Comparison of ENCODE assay signal across 21 cellular contexts in the genomic region with DNA sequence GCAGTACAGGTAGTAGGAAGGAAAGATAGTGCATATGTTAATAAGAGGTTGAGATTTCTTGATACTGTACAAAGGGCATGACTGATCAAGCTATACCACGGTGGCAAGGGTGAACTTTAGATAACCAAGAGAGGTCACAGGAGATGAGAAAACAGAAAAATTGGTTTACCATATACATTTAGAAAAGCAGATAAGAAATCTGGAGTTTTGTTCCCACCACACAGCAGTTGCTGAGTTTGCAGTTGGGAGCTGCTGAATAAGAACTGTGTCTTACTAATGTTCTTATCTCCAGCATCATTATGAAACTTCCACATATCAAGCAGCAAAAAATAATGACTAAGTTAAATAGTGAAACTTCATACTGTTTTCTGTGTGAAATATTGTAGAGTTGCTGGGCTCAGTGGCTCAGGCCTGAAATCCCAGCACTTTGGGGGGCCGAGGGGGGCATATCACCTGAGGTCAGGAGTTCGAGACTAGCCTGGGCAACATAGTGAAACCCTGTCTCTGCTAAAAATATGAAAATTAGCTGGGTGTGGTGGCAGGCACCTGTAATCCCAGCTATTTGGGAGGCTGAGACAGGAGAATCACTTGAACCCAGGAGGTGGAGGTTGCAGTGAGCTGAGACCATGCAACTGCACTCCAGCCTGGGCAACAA. TPM values are rescaled to one million over a fixed set of nuclear protein-coding genes. Genes with fewer than 3 reads are reported as not detected.
DNase-seq lines count a peak whose midpoint lies in the region; ATAC-seq and TF ChIP-seq lines count a peak whose summit lies in the region.
"Had no signal": no experiment of that assay in that cellular context is flagged by ENCODE, and none has a peak within 500 bp of the region (broad histone marks: within the 10 kb centered on the region; RNA-seq: fewer than 3 reads in every experiment).

No MANE protein-coding gene starts in this region.

- peaks cover 2% of the 10 kb centered on the region for H3K36me3 Mint-ChIP-seq in activated CD8-positive, alpha-beta T cell treated with anti-CD3 and anti-CD28 coated beads for 36 hours (ENCODE audit: low read depth)
- no peaks in the 10 kb centered on the region for H3K36me3 Mint-ChIP-seq in activated CD8-positive, alpha-beta T cell treated with anti-CD3 and anti-CD28 coated beads, Interleukin-2, amount 10 ng/mL, durations not matched to agents 7 days and 5 days (ENCODE audit: low read depth)
- H3K36me3 Mint-ChIP-seq: CD14-positive monocyte; stimulated activated memory B cell treated with anti-CD40 and anti-IgM and Interleukin-4, amounts not matched to agents 10 μg/mL and 1 μg/mL and 100 μg/mL, for 72 hours had no signal

- intact Hi-C loops in activated CD8-positive, alpha-beta T cell treated with anti-CD3 and anti-CD28 coated beads for 36 hours (cut with micrococcal nuclease) = no loop called here
- intact Hi-C loops in upper lobe of right lung (cut with DNase I) = no loop called here

- POLR2A ChIA-PET in activated CD8-positive, alpha-beta T cell treated with anti-CD3 and anti-CD28 coated beads for 36 hours (lab: Charles Lee) = interaction anchor here (0.8 to 1.5 kb wide), 4 partner anchors 12 to 45 kb away, joined by 3 to 5 read pairs (median 3); a partner anchor contains a TSS
- POLR2A ChIA-PET in activated CD8-positive, alpha-beta T cell treated with anti-CD3 and anti-CD28 coated beads, Interleukin-2, amount 10 ng/mL, durations not matched to agents 7 days and 5 days (lab: Charles Lee) = interaction anchor here (0.6 kb wide), 1 partner anchor 236 kb away, joined by 3 read pairs; no protein-coding TSS in a partner anchor

- peaks cover 16% of the 10 kb centered on the region for H3K27me3 ChIP-seq in upper lobe of right lung
- H3K27me3 ChIP-seq: colonic mucosa had no signal

- no peak overlapping the region for H3K4me3 ChIP-seq in upper lobe of right lung
- H3K4me3 ChIP-seq: colonic mucosa had no signal

- DNase-seq in activated CD8-positive, alpha-beta T cell treated with anti-CD3 and anti-CD28 coated beads for 36 hours = peak; percentile 34
- DNase-seq in activated CD8-positive, alpha-beta T cell treated with anti-CD3 and anti-CD28 coated beads, Interleukin-2, amount 10 ng/mL, durations not matched to agents 7 days and 5 days = no peak
- DNase-seq in stimulated activated CD4-positive, alpha-beta T cell treated with anti-CD3 and anti-CD28 coated beads, Interleukin-15, amount 100 ng/mL, for 48 hours (ENCODE audit: low read depth in 2 of 2) = peak; percentile 23 to 31
- DNase-seq in UCSD-AML1 (lab: John Stamatoyannopoulos, UW; ENCODE audit: unreplicated experiment) (no peak), upper lobe of right lung (no peak)
- DNase-seq: colonic mucosa, DMS53, foreskin fibroblast, GOT3, NCI-H146, NCI-H345, SW 1271 had no signal

- H3K27ac ChIP-seq in upper lobe of right lung = no peak overlapping the region
- H3K27ac ChIP-seq: colonic mucosa, VCaP had no signal

- peak; percentile 84 for ATAC-seq in activated CD8-positive, alpha-beta T cell treated with anti-CD3 and anti-CD28 coated beads for 36 hours
- no peak for ATAC-seq in activated CD8-positive, alpha-beta T cell treated with anti-CD3 and anti-CD28 coated beads, Interleukin-2, amount 10 ng/mL, durations not matched to agents 7 days and 5 days
- ATAC-seq in GM18868 (IDR thresholded peaks at IDR 0.05; ENCODE audit: unreplicated experiment) (peak; percentile 86), HG03565 (IDR thresholded peaks at IDR 0.05; ENCODE audit: unreplicated experiment) (peak; percentile 80), GM21381 (IDR thresholded peaks at IDR 0.05; ENCODE audit: unreplicated experiment) (no peak), upper lobe of right lung (no peak)
- ATAC-seq: left lobe of liver; sciatic nerve; stimulated activated memory B cell treated with anti-CD40 and anti-IgM and Interleukin-4, amounts not matched to agents 10 μg/mL and 1 μg/mL and 100 μg/mL, for 72 hours had no signal

- H3K9me3 ChIP-seq in upper lobe of right lung = no peaks in the 10 kb centered on the region
- H3K9me3 ChIP-seq: colonic mucosa had no signal

- TF ChIP-seq CTCF in activated CD8-positive, alpha-beta T cell treated with anti-CD3 and anti-CD28 coated beads for 36 hours (IDR thresholded peaks at IDR 0.05) = no peak
- no peak for TF ChIP-seq CTCF in upper lobe of right lung (IDR thresholded peaks at IDR 0.05)

- no peaks in the 10 kb centered on the region for H3K36me3 ChIP-seq in upper lobe of right lung
- H3K36me3 ChIP-seq: colonic mucosa had no signal

- no peak overlapping the region for H3K4me3 Mint-ChIP-seq in activated CD8-positive, alpha-beta T cell treated with anti-CD3 and anti-CD28 coated beads for 36 hours
- no peak overlapping the region for H3K4me3 Mint-ChIP-seq in activated CD8-positive, alpha-beta T cell treated with anti-CD3 and anti-CD28 coated beads, Interleukin-2, amount 10 ng/mL, durations not matched to agents 7 days and 5 days
- H3K4me3 Mint-ChIP-seq: CD14-positive monocyte; stimulated activated memory B cell treated with anti-CD40 and anti-IgM and Interleukin-4, amounts not matched to agents 10 μg/mL and 1 μg/mL and 100 μg/mL, for 72 hours had no signal

- peaks cover 23% of the 10 kb centered on the region for H3K27me3 Mint-ChIP-seq in activated CD8-positive, alpha-beta T cell treated with anti-CD3 and anti-CD28 coated beads for 36 hours
- peaks cover 17% of the 10 kb centered on the region for H3K27me3 Mint-ChIP-seq in activated CD8-positive, alpha-beta T cell treated with anti-CD3 and anti-CD28 coated beads, Interleukin-2, amount 10 ng/mL, durations not matched to agents 7 days and 5 days (ENCODE audit: low read depth)

- H3K9me3 Mint-ChIP-seq in activated CD8-positive, alpha-beta T cell treated with anti-CD3 and anti-CD28 coated beads for 36 hours = no peaks in the 10 kb centered on the region
- no peaks in the 10 kb centered on the region for H3K9me3 Mint-ChIP-seq in activated CD8-positive, alpha-beta T cell treated with anti-CD3 and anti-CD28 coated beads, Interleukin-2, amount 10 ng/mL, durations not matched to agents 7 days and 5 days (ENCODE audit: insufficient read depth)
- H3K9me3 Mint-ChIP-seq: CD14-positive monocyte; stimulated activated memory B cell treated with anti-CD40 and anti-IgM and Interleukin-4, amounts not matched to agents 10 μg/mL and 1 μg/mL and 100 μg/mL, for 72 hours had no signal

- no peak overlapping the region for H3K27ac Mint-ChIP-seq in activated CD8-positive, alpha-beta T cell treated with anti-CD3 and anti-CD28 coated beads for 36 hours
- H3K27ac Mint-ChIP-seq in activated CD8-positive, alpha-beta T cell treated with anti-CD3 and anti-CD28 coated beads, Interleukin-2, amount 10 ng/mL, durations not matched to agents 7 days and 5 days = no peak overlapping the region
- H3K27ac Mint-ChIP-seq: stimulated activated memory B cell treated with anti-CD40 and anti-IgM and Interleukin-4, amounts not matched to agents 10 μg/mL and 1 μg/mL and 100 μg/mL, for 72 hours had no signal

- no peaks in the 10 kb centered on the region for H3K4me1 ChIP-seq in upper lobe of right lung
- H3K4me1 ChIP-seq: colonic mucosa had no signal

- CTCF ChIA-PET in activated CD8-positive, alpha-beta T cell treated with anti-CD3 and anti-CD28 coated beads for 36 hours (lab: Charles Lee) = interaction anchor here (1.1 to 1.3 kb wide), 2 partner anchors 46 to 74 kb away, joined by 4 to 8 read pairs; no protein-coding TSS in a partner anchor
- CTCF ChIA-PET in activated CD8-positive, alpha-beta T cell treated with anti-CD3 and anti-CD28 coated beads, Interleukin-2, amount 10 ng/mL, durations not matched to agents 7 days and 5 days (lab: Charles Lee) = interaction anchor here (1.3 kb wide), 1 partner anchor 75 kb away, joined by 4 read pairs; no protein-coding TSS in a partner anchor

- peaks cover 7% of the 10 kb centered on the region for H3K4me1 Mint-ChIP-seq in activated CD8-positive, alpha-beta T cell treated with anti-CD3 and anti-CD28 coated beads for 36 hours (ENCODE audit: low read depth)
- no peaks in the 10 kb centered on the region for H3K4me1 Mint-ChIP-seq in activated CD8-positive, alpha-beta T cell treated with anti-CD3 and anti-CD28 coated beads, Interleukin-2, amount 10 ng/mL, durations not matched to agents 7 days and 5 days (ENCODE audit: low read depth)
- H3K4me1 Mint-ChIP-seq: CD14-positive monocyte had no signal

RNA-seq across cellular contexts. Expression of a gene that starts 12.0 kb away (rescaled TPM):
- 10 to 100 TPM; 13.5 to 14.7 TPM for total RNA-seq in activated CD8-positive, alpha-beta T cell treated with anti-CD3 and anti-CD28 coated beads for 36 hours
- 1 to 10 TPM; 7.0 to 8.7 TPM for total RNA-seq in activated CD8-positive, alpha-beta T cell treated with anti-CD3 and anti-CD28 coated beads, Interleukin-2, amount 10 ng/mL, durations not matched to agents 7 days and 5 days
- 31.2 TPM for total RNA-seq in upper lobe of right lung

RNA-seq across cellular contexts. Expression of a gene that starts 16.9 kb away (rescaled TPM):
- 1 to 10 TPM; 2.7 to 3.1 TPM for total RNA-seq in activated CD8-positive, alpha-beta T cell treated with anti-CD3 and anti-CD28 coated beads for 36 hours
- under 1 TPM; 0.58 to 0.99 TPM for total RNA-seq in activated CD8-positive, alpha-beta T cell treated with anti-CD3 and anti-CD28 coated beads, Interleukin-2, amount 10 ng/mL, durations not matched to agents 7 days and 5 days
- total RNA-seq in upper lobe of right lung = 42.0 TPM

RNA-seq across cellular contexts. Expression of a gene that starts 46.0 kb away (rescaled TPM):
- not detected for total RNA-seq in activated CD8-positive, alpha-beta T cell treated with anti-CD3 and anti-CD28 coated beads for 36 hours
- total RNA-seq in activated CD8-positive, alpha-beta T cell treated with anti-CD3 and anti-CD28 coated beads, Interleukin-2, amount 10 ng/mL, durations not matched to agents 7 days and 5 days = not detected
- total RNA-seq in upper lobe of right lung = 1.7 TPM
- total RNA-seq: mucosa of gallbladder had no signal

Comparison
In these comparisons a context has a peak if more than half of its experiments do, and no peak if none do; other contexts are left out.
1. ATAC-seq: peak in activated CD8-positive, alpha-beta T cell treated with anti-CD3 and anti-CD28 coated beads for 36 hours (single experiment), GM18868 (single experiment) and HG03565 (single experiment); none in activated CD8-positive, alpha-beta T cell treated with anti-CD3 and anti-CD28 coated beads, Interleukin-2, amount 10 ng/mL, durations not matched to agents 7 days and 5 days (single experiment), GM21381 (single experiment) and upper lobe of right lung (single experiment).
2. DNase-seq: peak in activated CD8-positive, alpha-beta T cell treated with anti-CD3 and anti-CD28 coated beads for 36 hours (single experiment) and stimulated activated CD4-positive, alpha-beta T cell treated with anti-CD3 and anti-CD28 coated beads, Interleukin-15, amount 100 ng/mL, for 48 hours (2 of 2); none in activated CD8-positive, alpha-beta T cell treated with anti-CD3 and anti-CD28 coated beads, Interleukin-2, amount 10 ng/mL, durations not matched to agents 7 days and 5 days (single experiment), UCSD-AML1 (single experiment) and upper lobe of right lung (single experiment).
3. RNA of a gene that starts 16.9 kb away (total RNA-seq): 42.0 TPM in upper lobe of right lung (single experiment); 2.7 to 3.1 TPM in activated CD8-positive, alpha-beta T cell treated with anti-CD3 and anti-CD28 coated beads for 36 hours and 0.58 to 0.99 TPM in activated CD8-positive, alpha-beta T cell treated with anti-CD3 and anti-CD28 coated beads, Interleukin-2, amount 10 ng/mL, durations not matched to agents 7 days and 5 days; every median in the first group is over 10 times any median in the second.